Comparison of ENCODE assay signal across 24 cellular contexts in genomic region chr21:15240846-15241245, GRCh38.
DNase-seq lines count a peak whose midpoint lies in the region; ATAC-seq, FAIRE-seq and TF ChIP-seq lines count a peak whose summit lies in the region.
"Had no signal": no experiment of that assay in that cellular context is flagged by ENCODE, and none has a peak within 500 bp of the region (broad histone marks: within the 10 kb centered on the region; RNA-seq: fewer than 3 reads in every experiment).

No MANE protein-coding gene starts in this region.

- no peak for FAIRE-seq in endothelial cell of umbilical vein (lab: Jason Lieb, UNC)
- FAIRE-seq: GM12891, RCC 7860 had no signal

- H3K36me3 Mint-ChIP-seq in Caco-2 (ENCODE audit: insufficient read depth, unreplicated experiment), result no peaks in the 10 kb centered on the region

- DNase-seq in adipocyte (ENCODE audit: low read depth) (peak; percentile 31), endothelial cell of umbilical vein (ENCODE audit: low read depth, low spot score) (peak; percentile 17), iris pigment epithelial cell (ENCODE audit: low read depth) (peak; percentile 40), Caco-2 (no peak)
- DNase-seq: ACHN; CD4-positive, alpha-beta T cell; COR-L47; DMS 273 treated with DMSO at 0.1 percent for 48 hours; GOT3; IMR-90; NCI-H1694; NCI-H2081; NCI-H2171; NCI-H345; NCI-H524; NCI-H774; SJCRH30 had no signal

- intact Hi-C loops in endothelial cell of umbilical vein (cut with micrococcal nuclease), result no loop called here
- intact Hi-C loops in Caco-2 (cut with micrococcal nuclease; ENCODE audit: unreplicated experiment), result no loop called here

- no peak for TF ChIP-seq POLR2A in endothelial cell of umbilical vein (IDR thresholded peaks at IDR 0.05; ENCODE audit: low read depth, low read length)

- no peaks in the 10 kb centered on the region for H3K36me3 ChIP-seq in adipocyte (ENCODE audit: control insufficient read depth, insufficient read depth, low read length, severe bottlenecking)
- no peaks in the 10 kb centered on the region for H3K36me3 ChIP-seq in endothelial cell of umbilical vein (ENCODE audit: control insufficient read depth in 2 of 2, extremely low read depth in 1 of 2, insufficient read depth in 2 of 2, low read length in 2 of 2)
- no peaks in the 10 kb centered on the region for H3K36me3 ChIP-seq in skeletal muscle satellite cell (ENCODE audit: insufficient read depth, low read length)
- no peaks in the 10 kb centered on the region for H3K36me3 ChIP-seq in Caco-2 (ENCODE audit: control insufficient read depth, insufficient read depth, low read length)
- H3K36me3 ChIP-seq: BLaER1, SJCRH30 had no signal

- H3K27ac ChIP-seq in endothelial cell of umbilical vein (ENCODE audit: insufficient read depth, low read depth, low read length), result no peak overlapping the region
- H3K27ac ChIP-seq: BLaER1, SJCRH30 had no signal

- H3K9me3 ChIP-seq in adipocyte (ENCODE audit: control insufficient read depth, low read length) (no peaks in the 10 kb centered on the region), endothelial cell of umbilical vein (replicated peaks; ENCODE audit: control insufficient read depth, insufficient read depth, low read length) (no peaks in the 10 kb centered on the region), skeletal muscle satellite cell (replicated peaks; ENCODE audit: low read length) (no peaks in the 10 kb centered on the region), Caco-2 (no peaks in the 10 kb centered on the region)
- H3K9me3 ChIP-seq: BLaER1, SJCRH30 had no signal

- no peak overlapping the region for H3K4me2 ChIP-seq in endothelial cell of umbilical vein (ENCODE audit: insufficient read depth, low read length)
- peak overlapping the region; percentile 33 for H3K4me2 ChIP-seq in skeletal muscle satellite cell (ENCODE audit: low read length)
- H3K4me2 ChIP-seq: BLaER1 had no signal

- CTCF ChIA-PET in endothelial cell of umbilical vein (lab: Charles Lee), result no interaction called here
- CTCF ChIA-PET in Caco-2 (lab: Charles Lee), result no interaction called here

- H3K9ac ChIP-seq in adipocyte (ENCODE audit: low read length) (no peak overlapping the region), endothelial cell of umbilical vein (replicated peaks; ENCODE audit: extremely low read depth, insufficient read depth, low read length) (no peak overlapping the region), skeletal muscle satellite cell (ENCODE audit: low read depth, low read length) (no peak overlapping the region)
- H3K9ac ChIP-seq: BLaER1 had no signal

- ATAC-seq in GM21619 (IDR thresholded peaks at IDR 0.05; ENCODE audit: unreplicated experiment) (no peak), HG03139 (IDR thresholded peaks at IDR 0.05; ENCODE audit: unreplicated experiment) (no peak)
- ATAC-seq: HCT116 had no signal

- H3K79me2 ChIP-seq in endothelial cell of umbilical vein (ENCODE audit: control insufficient read depth, insufficient read depth, low read length), result no peaks in the 10 kb centered on the region

- POLR2A ChIA-PET in endothelial cell of umbilical vein (lab: Charles Lee), result no interaction called here
- POLR2A ChIA-PET in Caco-2 (lab: Charles Lee), result no interaction called here

- BruUV-seq in endothelial cell of umbilical vein (replicated peaks; lab: Mats Ljungman, UMichigan) (no TSS peak), Caco-2 (replicated peaks; lab: Mats Ljungman, UMichigan) (no TSS peak)

- TF ChIP-seq CTCF in endothelial cell of umbilical vein (IDR thresholded peaks at IDR 0.05; ENCODE audit: extremely low read depth in 1 of 2, insufficient read depth in 1 of 2, low read depth in 1 of 2, low read length in 2 of 2) (no peak), Caco-2 (IDR thresholded peaks at IDR 0.05; ENCODE audit: insufficient read depth in 1 of 2, low read depth in 1 of 2, low read length in 1 of 2, severe bottlenecking in 1 of 2, unreplicated experiment in 1 of 2) (no peak)

- H3K4me1 ChIP-seq in adipocyte (ENCODE audit: control insufficient read depth, insufficient read depth, low read length) (peaks cover 15% of the 10 kb centered on the region), endothelial cell of umbilical vein (ENCODE audit: control insufficient read depth, extremely low read depth, insufficient read depth, low read length) (no peaks in the 10 kb centered on the region), skeletal muscle satellite cell (ENCODE audit: control insufficient read depth, insufficient read depth, low read length) (peaks cover 30% of the 10 kb centered on the region), Caco-2 (peaks cover 5% of the 10 kb centered on the region)
- H3K4me1 ChIP-seq: BLaER1 had no signal

- H3K4me3 ChIP-seq in adipocyte (ENCODE audit: low read length), result no peak overlapping the region
- no peak overlapping the region for H3K4me3 ChIP-seq in endothelial cell of umbilical vein (replicated peaks in 1 of 3; ENCODE audit: insufficient read depth in 1 of 3, low read depth in 1 of 3, low read length in 3 of 3)
- no peak overlapping the region for H3K4me3 ChIP-seq in skeletal muscle satellite cell (ENCODE audit: low read length)
- no peak overlapping the region for H3K4me3 ChIP-seq in Caco-2 (ENCODE audit: low read depth, low read length)
- H3K4me3 ChIP-seq: BLaER1, SJCRH30 had no signal

- H3K9me3 Mint-ChIP-seq in Caco-2 (ENCODE audit: unreplicated experiment), result no peaks in the 10 kb centered on the region
- H3K9me3 Mint-ChIP-seq: CD4-positive, alpha-beta T cell had no signal

- no peak overlapping the region for H2AFZ ChIP-seq in endothelial cell of umbilical vein (ENCODE audit: low read depth, low read length)

- H3K27me3 ChIP-seq in adipocyte (replicated peaks; ENCODE audit: control insufficient read depth, insufficient read depth, low read length), result no peaks in the 10 kb centered on the region
- no peaks in the 10 kb centered on the region for H3K27me3 ChIP-seq in endothelial cell of umbilical vein (ENCODE audit: control insufficient read depth in 2 of 2, insufficient read depth in 2 of 2, low read length in 2 of 2)
- H3K27me3 ChIP-seq in skeletal muscle satellite cell (ENCODE audit: control insufficient read depth, insufficient read depth, low read length), result no peaks in the 10 kb centered on the region
- H3K27me3 ChIP-seq in Caco-2 (replicated peaks; ENCODE audit: control insufficient read depth, insufficient read depth, low read length), result no peaks in the 10 kb centered on the region
- H3K27me3 ChIP-seq: BLaER1, SJCRH30 had no signal

- no peaks in the 10 kb centered on the region for H4K20me1 ChIP-seq in endothelial cell of umbilical vein (replicated peaks; ENCODE audit: control insufficient read depth, extremely low read depth, insufficient read depth, low read length)
- H4K20me1 ChIP-seq: BLaER1 had no signal

- H3K4me3 Mint-ChIP-seq in Caco-2 (ENCODE audit: unreplicated experiment), result no peak overlapping the region
- H3K4me3 Mint-ChIP-seq: CD4-positive, alpha-beta T cell had no signal

- H3K27me3 Mint-ChIP-seq in Caco-2 (ENCODE audit: insufficient read depth, unreplicated experiment), result no peaks in the 10 kb centered on the region
- H3K27me3 Mint-ChIP-seq: CD4-positive, alpha-beta T cell had no signal

- no peak overlapping the region for H3K27ac Mint-ChIP-seq in Caco-2 (ENCODE audit: unreplicated experiment)
- H3K27ac Mint-ChIP-seq: CD4-positive, alpha-beta T cell had no signal

- H3K9me1 ChIP-seq in endothelial cell of umbilical vein (replicated peaks; ENCODE audit: control insufficient read depth, extremely low read depth, insufficient read depth, low read length), result no peaks in the 10 kb centered on the region

- peaks cover 10% of the 10 kb centered on the region for H3K4me1 Mint-ChIP-seq in Caco-2 (ENCODE audit: low read depth, unreplicated experiment)

- dilution Hi-C loops in endothelial cell of umbilical vein (cut with MboI; ENCODE audit: extremely low pct_ligation_motif_present, low sequenced_read_pairs), result no loop called here

TF ChIP-seq in endothelial cell of umbilical vein, 7 proteins besides CTCF, POLR2A, EP300 and RAD21:
- TF ChIP-seq GATA2 (IDR thresholded peaks at IDR 0.05; ENCODE audit: insufficient read depth, insufficient read length, low read depth, low read length) (no peak), FOS (IDR thresholded peaks at IDR 0.05; ENCODE audit: borderline replicate concordance, insufficient read depth, low read length) (no peak), JUN (IDR thresholded peaks at IDR 0.05; ENCODE audit: borderline replicate concordance, insufficient read depth, insufficient read length, low read depth) (no peak), MYC (IDR thresholded peaks at IDR 0.05; ENCODE audit: low read depth, low read length) (no peak), EZH2 (IDR thresholded peaks at IDR 0.05; ENCODE audit: borderline replicate concordance, low read depth, low read length, severe bottlenecking) (no peak), MAX (IDR thresholded peaks at IDR 0.05; ENCODE audit: insufficient read depth, insufficient read length) (no peak), POLR2AphosphoS5 (IDR thresholded peaks at IDR 0.05; ENCODE audit: insufficient read depth, low read depth, low read length) (no peak)

Comparison
In these comparisons a context has a peak if more than half of its experiments do, and no peak if none do; other contexts are left out.
1. DNase-seq: peak in adipocyte (single experiment), endothelial cell of umbilical vein (single experiment) and iris pigment epithelial cell (single experiment); none in Caco-2 (0 of 2).